19 cellular contexts compared by ENCODE assay signal in genomic region chr6:100173211-100173610, GRCh38.
"Had no signal": no experiment of that assay in that cellular context is flagged by ENCODE, and none has a peak within 500 bp of the region (broad histone marks: within the 10 kb centered on the region; RNA-seq: fewer than 3 reads in every experiment).

No MANE protein-coding gene starts in this region.

- H3K4me2 ChIP-seq: hepatocyte had no signal

- H3K27ac Mint-ChIP-seq: endodermal cell; naive thymus-derived CD4-positive, alpha-beta T cell; nephron progenitor cell had no signal

- H3K36me3 ChIP-seq: colonic mucosa, tibial artery, upper lobe of left lung, vagina had no signal

- H3K27ac ChIP-seq: colonic mucosa, hepatocyte, tibial artery, upper lobe of left lung, vagina had no signal

- H3K79me2 ChIP-seq: hepatocyte had no signal

- H3K27me3 ChIP-seq: colonic mucosa, hepatocyte, tibial artery, upper lobe of left lung, vagina had no signal

- H3K36me3 Mint-ChIP-seq: naive thymus-derived CD4-positive, alpha-beta T cell had no signal

- H3K9me3 Mint-ChIP-seq: endodermal cell, nephron progenitor cell had no signal

- H3K4me1 ChIP-seq: colonic mucosa had no signal

- H2AFZ ChIP-seq: hepatocyte had no signal

- H3K4me3 ChIP-seq: colonic mucosa, hepatocyte, lung, tibial artery, upper lobe of left lung, vagina had no signal

- H3K4me3 Mint-ChIP-seq: endodermal cell; naive thymus-derived CD4-positive, alpha-beta T cell; nephron progenitor cell had no signal

- DNase-seq: cerebellar nuclear complex; colonic mucosa; dermis blood vessel endothelial cell; endodermal cell; foreskin melanocyte; head of caudate nucleus; left colon; left ventricle myocardium superior; mesendoderm; naive thymus-derived CD4-positive, alpha-beta T cell; nephron progenitor cell; small intestine; stimulated activated CD4-positive, alpha-beta T cell treated with anti-CD3 and anti-CD28 coated beads, Interleukin-12 subunit alpha, Interleukin-12 subunit beta, amount 100 ng/mL, for 4 hours; stimulated activated naive CD4-positive, alpha-beta T cell treated with Interleukin-2 at 50 U/mL for 16 hours; tibial artery; upper lobe of left lung had no signal
